Comparison of ENCODE assay signal across 8 cellular contexts in the genomic region with DNA sequence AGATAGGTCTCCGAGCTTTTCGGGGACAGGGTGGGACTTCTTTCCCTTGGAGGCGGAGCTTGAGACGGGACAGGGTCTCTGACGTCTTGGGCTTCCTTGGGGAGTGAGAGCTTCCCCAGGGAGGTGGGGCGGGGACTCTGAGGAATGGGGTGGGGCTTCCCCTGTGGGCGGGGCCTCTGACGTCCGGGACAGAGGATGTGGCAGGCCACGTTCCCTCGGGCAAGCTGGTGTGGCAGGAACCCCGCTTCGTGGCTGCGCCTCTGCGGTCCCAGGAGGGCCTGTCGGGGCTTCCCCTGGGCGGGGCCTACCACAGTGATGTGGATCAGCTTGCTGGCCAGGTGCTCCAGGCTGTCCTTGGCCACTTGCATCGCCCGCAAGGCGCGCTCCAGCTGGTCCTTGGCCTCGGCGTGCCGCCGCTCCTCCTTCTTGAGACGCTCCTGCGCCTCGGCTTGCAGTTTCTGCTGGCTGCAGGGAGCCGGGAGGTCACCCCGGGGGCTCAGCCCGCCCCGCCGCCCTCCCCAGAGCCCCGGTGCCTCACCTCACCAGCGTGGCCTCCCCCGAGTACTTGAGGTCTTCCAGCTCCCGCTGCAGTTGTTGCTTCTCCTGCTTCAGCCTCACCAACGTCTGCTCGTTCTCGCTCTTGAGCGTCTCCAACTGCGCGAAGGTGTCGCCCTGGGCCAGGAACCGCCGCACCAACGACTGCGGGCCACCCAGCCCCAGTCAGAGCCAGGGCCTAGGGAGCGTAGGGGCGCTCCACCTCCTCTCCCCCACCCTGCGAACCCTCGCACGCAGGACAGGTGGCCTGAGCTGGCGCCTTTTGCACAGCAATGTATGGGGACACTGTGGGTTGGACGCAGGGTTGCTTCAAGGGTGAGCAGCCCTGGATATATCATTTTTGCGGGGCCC. TPM values are rescaled to one million over a fixed set of nuclear protein-coding genes. Genes with fewer than 3 reads are reported as not detected.
DNase-seq lines count a peak whose midpoint lies in the region; ATAC-seq, FAIRE-seq and TF ChIP-seq lines count a peak whose summit lies in the region.

No MANE protein-coding gene starts in this region.

- SMC1A ChIA-PET in GM12878 (lab: Charles Lee; ENCODE audit: uncharacterized antibody, unreplicated experiment): interaction anchor here (0.9 to 2.3 kb wide), 7 partner anchors 13 to 60 kb away, joined by 3 to 14 read pairs (median 3); a partner anchor contains a TSS

- H2AFZ ChIP-seq in GM12878 (ENCODE audit: control insufficient read depth, low read depth, low read length): peak overlapping the region; percentile 71

- H3K4me3 ChIP-seq in GM12878 (peak overlapping the region; percentile 39; the same call in 1 of the 2 replicates), iPS-20b (ENCODE audit: low read length) (peak overlapping the region; percentile 81)

- H3K9ac ChIP-seq in ES-I3 (ENCODE audit: low read depth, low read length) (peak overlapping the region; percentile 47; the same call in 1 of the 2 replicates), GM12878 (ENCODE audit: control insufficient read depth, insufficient read depth, low read length) (no peak overlapping the region), iPS-20b (ENCODE audit: low read depth, low read length) (no peak overlapping the region; the same call in 1 of the 2 replicates)

- POLR2A ChIA-PET in GM12878 (lab: Charles Lee): interaction anchor here (0.7 to 1.4 kb wide), 8 partner anchors 8 to 217 kb away, joined by 3 to 7 read pairs (median 3); a partner anchor contains a TSS

- no peak for TF ChIP-seq CTCF in GM12878 (IDR thresholded peaks at IDR 0.05 in 2 of 3, conservative IDR thresholded peaks at IDR 0.05 in 1 of 3; ENCODE audit: control insufficient read depth in 2 of 3, extremely low read depth in 1 of 3, insufficient read depth in 1 of 3, low read depth in 3 of 3, low read length in 3 of 3)

- H3K36me3 ChIP-seq in ES-I3 (ENCODE audit: insufficient read depth, low read length) (no peaks in the 10 kb centered on the region), GM12878 (ENCODE audit: control insufficient read depth in 2 of 2, insufficient read depth in 2 of 2, low read length in 1 of 2) (no peaks in the 10 kb centered on the region), iPS-20b (ENCODE audit: insufficient read depth, low read depth, low read length) (no peaks in the 10 kb centered on the region)

- H3K27me3 ChIP-seq in GM12878 (replicated peaks in 1 of 2; ENCODE audit: control insufficient read depth in 2 of 2, insufficient read depth in 2 of 2, low read length in 1 of 2) (peaks cover 7 to 16% of the 10 kb centered on the region in 2 experiments), iPS-20b (ENCODE audit: insufficient read depth, low read length) (peaks cover 65% of the 10 kb centered on the region)

- peak overlapping the region; percentile 74 for H3K4me2 ChIP-seq in GM12878 (ENCODE audit: control insufficient read depth, insufficient read depth)

- ATAC-seq in HG03045 (IDR thresholded peaks at IDR 0.05; ENCODE audit: unreplicated experiment): peak; percentile 52
- peak; percentile 95 for ATAC-seq in GM12878

- TF ChIP-seq EP300 in GM12878 (IDR thresholded peaks at IDR 0.05; ENCODE audit: borderline replicate concordance in 1 of 2, control insufficient read depth in 1 of 2, low read depth in 2 of 2, low read length in 2 of 2): 0 out of 4 replicates have a peak, but pooled peaks of 1 of the 2 experiments have one; percentile 7

- no peak for TF ChIP-seq RAD21 in GM12878 (IDR thresholded peaks at IDR 0.05; ENCODE audit: insufficient read depth, low read depth, low read length)

- peak; percentile 43 for DNase-seq in T-helper 9 cell
- peak; percentile 64 for DNase-seq in GM12878 (ENCODE audit: low read depth, low spot score)
- DNase-seq in stimulated activated CD4-positive, alpha-beta T cell treated with anti-CD3 and anti-CD28 coated beads, Interleukin-15, amount 100 ng/mL, for 24 hours: peak; percentile 83
- no peak for DNase-seq in NCI-H2081 treated with DMSO at 0.1 percent for 48 hours (lab: John Stamatoyannopoulos, UW)
- no peak for DNase-seq in inferior parietal cortex (ENCODE audit: extremely low spot score)

- H3K9me3 ChIP-seq in ES-I3 (ENCODE audit: control insufficient read depth, insufficient read depth, low read length) (no peaks in the 10 kb centered on the region), GM12878 (replicated peaks; ENCODE audit: control insufficient read depth, insufficient read depth, low read length) (no peaks in the 10 kb centered on the region), iPS-20b (ENCODE audit: insufficient read depth, low read depth, low read length) (no peaks in the 10 kb centered on the region)

- in situ Hi-C loops in GM12878 (cut with MboI): no loop called here

- H3K4me1 ChIP-seq in ES-I3 (ENCODE audit: insufficient read depth, low read length): peaks cover 8% of the 10 kb centered on the region; the same call in 1 of the 2 replicates
- H3K4me1 ChIP-seq in GM12878 (ENCODE audit: control insufficient read depth, insufficient read depth, low read length): peaks cover 22% of the 10 kb centered on the region
- H3K4me1 ChIP-seq in iPS-20b (ENCODE audit: insufficient read depth, low read length): no peaks in the 10 kb centered on the region; the same call in 1 of the 2 replicates

- intact Hi-C loops in GM12878 (cut with micrococcal nuclease; ENCODE audit: unreplicated experiment): no loop called here

- no peak overlapping the region for H3K27ac ChIP-seq in GM12878 (ENCODE audit: control insufficient read depth, insufficient read depth)
- no peak overlapping the region for H3K27ac ChIP-seq in iPS-20b (ENCODE audit: low read length)

- CTCF ChIA-PET in GM12878 (lab: Yijun Ruan, JAX): interaction anchor here (0.9 to 2.9 kb wide), 7 partner anchors 13 to 387 kb away, joined by 3 to 13 read pairs (median 4); a partner anchor contains a TSS

- H4K20me1 ChIP-seq in GM12878 (ENCODE audit: control insufficient read depth, insufficient read depth): no peaks in the 10 kb centered on the region

- no TSS peak for BruUV-seq in GM12878 (replicated peaks; lab: Mats Ljungman, UMichigan)

- FAIRE-seq in GM12878 (lab: Jason Lieb, UNC): peak; percentile 86

- peak; percentile 33; the same call in 1 of the 2 replicates for TF ChIP-seq POLR2A in GM12878 (IDR thresholded peaks at IDR 0.05; ENCODE audit: low read depth, low read length)

- no peaks in the 10 kb centered on the region for H3K79me2 ChIP-seq in GM12878 (ENCODE audit: control insufficient read depth, insufficient read depth, low read length)

- 4% methylated on average over 49 of the region's 56 CpGs for WGBS in GM12878 (ENCODE audit: insufficient coverage, insufficient replicate concordance, low lambda C conversion rate, missing lambda C conversion rate)

- RAD21 ChIA-PET in GM12878 (lab: Charles Lee; ENCODE audit: unreplicated experiment): interaction anchor here (0.7 to 2.2 kb wide), 6 partner anchors 13 to 60 kb away, joined by 3 to 7 read pairs (median 5); a partner anchor contains a TSS

RNA-seq across cellular contexts. Expression of a gene that starts 3.3 kb away (rescaled TPM):
- total RNA-seq in GM12878 (2013; cell fraction: nucleolus; rRNA removed): 0.61 TPM in 1 of 2 replicates, not detected in the other
- total RNA-seq in GM12878 (2014; rRNA removed): not detected in 2 replicates
- total RNA-seq in GM12878 (2014; rRNA removed; fragmentation: Illumina TruSeq; extraction: Trizol): not detected in 2 replicates
- total RNA-seq in GM12878 (2021): not detected in 2 replicates
- not detected for polyA plus RNA-seq in GM12878 (2011; ENCODE audit: low read depth)
- not detected in 2 replicates for polyA plus RNA-seq in GM12878 (2011; rRNA removed)
- not detected in 2 replicates for polyA plus RNA-seq in GM12878 (2011; cell fraction: cytosol; rRNA removed)
- not detected in 2 replicates for polyA plus RNA-seq in GM12878 (2011; cell fraction: nucleus; rRNA removed)
- 0.25 and 0.28 TPM in 2 replicates for polyA plus RNA-seq in GM12878 (2012)
- not detected in 2 replicates for polyA plus RNA-seq in GM12878 (2014; fragmentation: Illumina TruSeq; extraction: Trizol)
- not detected for polyA plus RNA-seq in GM12878 (2014; fragmentation: Nextera tagmentation; extraction: Ambion mirVana)
- polyA plus RNA-seq in GM12878 (2014; rRNA removed): not detected in 2 replicates
- polyA plus RNA-seq in GM12878 (2016; fragmentation: Nextera tagmentation; extraction: Ambion mirVana): not detected
- polyA minus RNA-seq in GM12878 (2011; rRNA and poly(A)+ RNA removed): not detected in 2 replicates
- 2.7 TPM in 1 of 2 replicates, not detected in the other for polyA minus RNA-seq in GM12878 (2011; cell fraction: cytosol; rRNA and poly(A)+ RNA removed)
- polyA minus RNA-seq in GM12878 (2011; cell fraction: nucleus; rRNA and poly(A)+ RNA removed): not detected in 2 replicates

RNA-seq across cellular contexts. Expression of a gene that starts 12.5 kb away (rescaled TPM):
- not detected in 2 replicates for total RNA-seq in GM12878 (2013; cell fraction: nucleolus; rRNA removed)
- total RNA-seq in GM12878 (2014; rRNA removed) (not detected in 2 replicates), GM12878 (2014; rRNA removed; fragmentation: Illumina TruSeq; extraction: Trizol) (not detected in 2 replicates), GM12878 (2021) (0.11 and 0.28 TPM in 2 replicates)
- polyA plus RNA-seq in GM12878 (2011; ENCODE audit: low read depth): 0.13 TPM
- polyA plus RNA-seq in GM12878 (2011; rRNA removed) (0.20 and 0.39 TPM in 2 replicates), GM12878 (2014; fragmentation: Illumina TruSeq; extraction: Trizol) (not detected in 2 replicates), GM12878 (2014; fragmentation: Nextera tagmentation; extraction: Ambion mirVana) (not detected), GM12878 (2014; rRNA removed) (0.08 TPM in 1 of 2 replicates, not detected in the other), GM12878 (2016; fragmentation: Nextera tagmentation; extraction: Ambion mirVana) (under 1 TPM in 1 of 2 experiments, not detected in 1; 0.11 TPM)
- 0.20 and 0.24 TPM in 2 replicates for polyA plus RNA-seq in GM12878 (2011; cell fraction: cytosol; rRNA removed)
- polyA plus RNA-seq in GM12878 (2011; cell fraction: nucleus; rRNA removed): 0.31 and 0.85 TPM in 2 replicates
- polyA plus RNA-seq in GM12878 (2012): 1.0 and 1.2 TPM in 2 replicates
- polyA minus RNA-seq in GM12878 (2011; rRNA and poly(A)+ RNA removed): not detected in 2 replicates
- not detected in 2 replicates for polyA minus RNA-seq in GM12878 (2011; cell fraction: cytosol; rRNA and poly(A)+ RNA removed)
- polyA minus RNA-seq in GM12878 (2011; cell fraction: nucleus; rRNA and poly(A)+ RNA removed): 0.24 TPM in 1 of 2 replicates, not detected in the other

RNA-seq across cellular contexts. Expression of a gene that starts 13.0 kb away (rescaled TPM):
- total RNA-seq in GM12878 (2013; cell fraction: nucleolus; rRNA removed): 82.5 and 98.4 TPM in 2 replicates
- total RNA-seq in GM12878 (2014; rRNA removed) (95.5 and 99.3 TPM in 2 replicates), GM12878 (2014; rRNA removed; fragmentation: Illumina TruSeq; extraction: Trizol) (37.9 and 40.5 TPM in 2 replicates), GM12878 (2021) (271 and 280 TPM in 2 replicates)
- 102 TPM for polyA plus RNA-seq in GM12878 (2011; ENCODE audit: low read depth)
- polyA plus RNA-seq in GM12878 (2011; rRNA removed) (31.5 and 42.0 TPM in 2 replicates), GM12878 (2014; fragmentation: Illumina TruSeq; extraction: Trizol) (60.5 and 97.4 TPM in 2 replicates), GM12878 (2014; fragmentation: Nextera tagmentation; extraction: Ambion mirVana) (1 to 10 TPM; 1.1 to 5.2 TPM), GM12878 (2014; rRNA removed) (110 and 125 TPM in 2 replicates), GM12878 (2016; fragmentation: Nextera tagmentation; extraction: Ambion mirVana) (10 to 100 TPM; 42.0 to 46.1 TPM)
- polyA plus RNA-seq in GM12878 (2011; cell fraction: cytosol; rRNA removed): 77.2 and 88.9 TPM in 2 replicates
- 270 and 309 TPM in 2 replicates for polyA plus RNA-seq in GM12878 (2011; cell fraction: nucleus; rRNA removed)
- polyA plus RNA-seq in GM12878 (2012): 225 and 255 TPM in 2 replicates
- 47.5 and 73.1 TPM in 2 replicates for polyA minus RNA-seq in GM12878 (2011; rRNA and poly(A)+ RNA removed)
- 83.8 and 90.2 TPM in 2 replicates for polyA minus RNA-seq in GM12878 (2011; cell fraction: cytosol; rRNA and poly(A)+ RNA removed)
- 53.7 and 95.3 TPM in 2 replicates for polyA minus RNA-seq in GM12878 (2011; cell fraction: nucleus; rRNA and poly(A)+ RNA removed)

RNA-seq across cellular contexts. Expression of a gene that starts 38.3 kb away (rescaled TPM):
- total RNA-seq in GM12878 (2013; cell fraction: nucleolus; rRNA removed): 8.5 and 12.7 TPM in 2 replicates
- 3.0 and 3.8 TPM in 2 replicates for total RNA-seq in GM12878 (2014; rRNA removed)
- total RNA-seq in GM12878 (2014; rRNA removed; fragmentation: Illumina TruSeq; extraction: Trizol): 1.2 and 1.4 TPM in 2 replicates
- total RNA-seq in GM12878 (2021): 2.9 and 3.3 TPM in 2 replicates
- 1.2 TPM for polyA plus RNA-seq in GM12878 (2011; ENCODE audit: low read depth)
- 1.8 and 2.8 TPM in 2 replicates for polyA plus RNA-seq in GM12878 (2011; rRNA removed)
- polyA plus RNA-seq in GM12878 (2011; cell fraction: cytosol; rRNA removed): 4.7 and 4.8 TPM in 2 replicates
- 6.8 and 7.8 TPM in 2 replicates for polyA plus RNA-seq in GM12878 (2011; cell fraction: nucleus; rRNA removed)
- polyA plus RNA-seq in GM12878 (2012): 2.4 and 3.6 TPM in 2 replicates
- 0.65 and 1.4 TPM in 2 replicates for polyA plus RNA-seq in GM12878 (2014; fragmentation: Illumina TruSeq; extraction: Trizol)
- under 1 TPM; 0.66 to 0.74 TPM for polyA plus RNA-seq in GM12878 (2014; fragmentation: Nextera tagmentation; extraction: Ambion mirVana)
- polyA plus RNA-seq in GM12878 (2014; rRNA removed): 4.4 and 6.0 TPM in 2 replicates
- polyA plus RNA-seq in GM12878 (2016; fragmentation: Nextera tagmentation; extraction: Ambion mirVana): 10 to 100 TPM in 1 of 2 experiments, 1 to 10 TPM in 1; 6.7 to 10.1 TPM
- polyA minus RNA-seq in GM12878 (2011; rRNA and poly(A)+ RNA removed): 1.7 and 4.5 TPM in 2 replicates
- 2.3 and 2.5 TPM in 2 replicates for polyA minus RNA-seq in GM12878 (2011; cell fraction: cytosol; rRNA and poly(A)+ RNA removed)
- 6.0 and 6.7 TPM in 2 replicates for polyA minus RNA-seq in GM12878 (2011; cell fraction: nucleus; rRNA and poly(A)+ RNA removed)

RNA-seq across cellular contexts. Expression of a gene that starts 48.0 kb away (rescaled TPM):
- 4.9 and 5.2 TPM in 2 replicates for total RNA-seq in GM12878 (2013; cell fraction: nucleolus; rRNA removed)
- total RNA-seq in GM12878 (2014; rRNA removed): 2.8 and 3.1 TPM in 2 replicates
- total RNA-seq in GM12878 (2014; rRNA removed; fragmentation: Illumina TruSeq; extraction: Trizol): 1.5 and 2.1 TPM in 2 replicates
- total RNA-seq in GM12878 (2021): 2.6 and 3.0 TPM in 2 replicates
- 0.60 TPM for polyA plus RNA-seq in GM12878 (2011; ENCODE audit: low read depth)
- 1.2 and 2.3 TPM in 2 replicates for polyA plus RNA-seq in GM12878 (2011; rRNA removed)
- polyA plus RNA-seq in GM12878 (2011; cell fraction: cytosol; rRNA removed): 2.6 and 3.6 TPM in 2 replicates
- 3.8 and 3.9 TPM in 2 replicates for polyA plus RNA-seq in GM12878 (2011; cell fraction: nucleus; rRNA removed)
- polyA plus RNA-seq in GM12878 (2012): 1.5 and 2.2 TPM in 2 replicates
- 0.35 and 1.6 TPM in 2 replicates for polyA plus RNA-seq in GM12878 (2014; fragmentation: Illumina TruSeq; extraction: Trizol)
- 1 to 10 TPM in 1 of 2 experiments, under 1 TPM in 1; 0.18 to 1.0 TPM for polyA plus RNA-seq in GM12878 (2014; fragmentation: Nextera tagmentation; extraction: Ambion mirVana)
- 3.7 and 4.7 TPM in 2 replicates for polyA plus RNA-seq in GM12878 (2014; rRNA removed)
- 1 to 10 TPM; 5.3 to 6.5 TPM for polyA plus RNA-seq in GM12878 (2016; fragmentation: Nextera tagmentation; extraction: Ambion mirVana)
- polyA minus RNA-seq in GM12878 (2011; rRNA and poly(A)+ RNA removed): 2.2 and 4.5 TPM in 2 replicates
- polyA minus RNA-seq in GM12878 (2011; cell fraction: cytosol; rRNA and poly(A)+ RNA removed): 1.3 and 1.5 TPM in 2 replicates
- 2.9 and 5.1 TPM in 2 replicates for polyA minus RNA-seq in GM12878 (2011; cell fraction: nucleus; rRNA and poly(A)+ RNA removed)

Comparison
In these comparisons a context has a peak if more than half of its experiments do, and no peak if none do; other contexts are left out.
1. DNase-seq: peak in T-helper 9 cell (single experiment), GM12878 (single experiment) and stimulated activated CD4-positive, alpha-beta T cell treated with anti-CD3 and anti-CD28 coated beads, Interleukin-15, amount 100 ng/mL, for 24 hours (single experiment); none in NCI-H2081 treated with DMSO at 0.1 percent for 48 hours (single experiment) and inferior parietal cortex (single experiment).